Comparison of ENCODE assay signal across 32 cellular contexts in the genomic region with DNA sequence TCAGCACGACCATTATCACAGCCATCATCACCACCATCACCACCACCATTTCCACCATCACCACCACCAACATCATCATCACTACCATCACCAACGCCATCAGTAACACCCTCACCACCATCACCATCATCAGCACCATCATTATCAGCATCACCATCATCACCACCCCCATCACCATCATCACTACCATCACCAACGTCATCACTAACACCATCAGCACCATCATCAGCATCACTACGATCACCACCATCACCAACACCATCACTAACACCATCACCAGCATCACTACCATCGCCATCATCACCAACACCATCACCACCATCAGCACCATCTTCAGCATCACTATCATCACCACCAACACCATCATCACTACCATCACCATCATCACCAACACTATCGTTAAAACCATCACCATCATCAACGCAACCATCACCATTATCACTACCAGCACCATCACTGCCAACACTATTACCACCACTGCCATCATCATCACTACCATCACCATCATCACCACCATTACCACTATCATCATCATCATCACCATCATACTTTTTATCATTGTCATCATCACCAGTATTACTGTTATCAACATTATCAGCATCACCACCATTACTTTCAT. TPM values are rescaled to one million over a fixed set of nuclear protein-coding genes. Genes with fewer than 3 reads are reported as not detected.
"Had no signal": no experiment of that assay in that cellular context is flagged by ENCODE, and none has a peak within 500 bp of the region (broad histone marks: within the 10 kb centered on the region; RNA-seq: fewer than 3 reads in every experiment).

No MANE protein-coding gene starts in this region.

- FAIRE-seq: endothelial cell of umbilical vein, keratinocyte had no signal

- H3K27ac ChIP-seq: coronary artery, esophagus muscularis mucosa, foreskin keratinocyte, gastroesophageal sphincter, heart right ventricle, lower lobe of right lung, neutrophil, parathyroid adenoma, suprapubic skin, transverse colon had no signal

- DNase-seq: dermis blood vessel endothelial cell; effector memory CD4-positive, alpha-beta T cell; foreskin keratinocyte; heart right ventricle; hippocampal formation; left ventricle myocardium superior; lower lobe of right lung; natural killer cell; stimulated activated CD4-positive, alpha-beta T cell treated with anti-CD3 and anti-CD28 coated beads, Interleukin-12 subunit alpha, Interleukin-12 subunit beta, amount 100 ng/mL, for 4 hours; stimulated activated CD4-positive, alpha-beta T cell treated with anti-CD3 and anti-CD28 coated beads, Interleukin-1b, Interleukin-23, amount 100 ng/mL, for 48 hours; stimulated activated CD4-positive, alpha-beta T cell treated with anti-CD3 and anti-CD28 coated beads, Interleukin-4, amount 100 ng/mL, for 1 hour; stimulated activated CD8-positive, alpha-beta memory T cell treated with anti-CD3 and anti-CD28 coated beads, Interleukin-4, amount 100 ng/mL, for 48 hours; stimulated activated naive CD4-positive, alpha-beta T cell; stimulated activated naive CD8-positive, alpha-beta T cell treated with anti-CD3 and anti-CD28 coated beads, Interleukin-15, amount 100 ng/mL, for 72 hours; transverse colon had no signal

- H3K27me3 ChIP-seq: foreskin keratinocyte, transverse colon had no signal

- H3K4me2 ChIP-seq: smooth muscle cell had no signal

- H3K9me3 ChIP-seq: esophagus muscularis mucosa, gastroesophageal sphincter, heart right ventricle, lower lobe of right lung, neutrophil, suprapubic skin, transverse colon had no signal

- H3K9ac ChIP-seq: parathyroid adenoma had no signal

- H2AFZ ChIP-seq: parathyroid adenoma had no signal

- ATAC-seq: foreskin keratinocyte; gastroesophageal sphincter; heart right ventricle; left ventricle myocardium superior; lower lobe of right lung; sciatic nerve; stimulated activated naive CD8-positive, alpha-beta T cell treated with anti-CD3 and anti-CD28 coated beads, Interleukin-15, amount 100 ng/mL, for 72 hours had no signal

- H3K79me2 ChIP-seq: parathyroid adenoma had no signal

- H3K4me3 ChIP-seq: coronary artery, esophagus muscularis mucosa, gastroesophageal sphincter, heart right ventricle, lower lobe of right lung, smooth muscle cell, suprapubic skin, transverse colon had no signal

- H3K36me3 ChIP-seq: esophagus muscularis mucosa, gastroesophageal sphincter, heart right ventricle, lower lobe of right lung, neutrophil, suprapubic skin, transverse colon had no signal

- H3K4me1 ChIP-seq: esophagus muscularis mucosa, foreskin keratinocyte, gastroesophageal sphincter, heart right ventricle, lower lobe of right lung, parathyroid adenoma, suprapubic skin, transverse colon had no signal

RNA-seq across cellular contexts. Expression of gene TAS1R2, which starts 1.3 kb away (rescaled TPM):
- total RNA-seq: dermis blood vessel endothelial cell, endothelial cell of umbilical vein, epithelial cell of proximal tubule, esophagus muscularis mucosa, fibroblast of lung, foreskin keratinocyte, gastroesophageal sphincter, heart right ventricle, left ventricle myocardium superior, lower lobe of right lung, mesenteric fat pad, natural killer cell, omental fat pad, progenitor cell of endocrine pancreas, sciatic nerve, smooth muscle cell, transverse colon, ureter had no signal
- polyA plus RNA-seq: endothelial cell of umbilical vein, fibroblast of lung, foreskin keratinocyte, heart right ventricle, keratinocyte, neural cell, smooth muscle cell had no signal
